ENCODE assay signal across 9 cellular contexts in the genomic region with DNA sequence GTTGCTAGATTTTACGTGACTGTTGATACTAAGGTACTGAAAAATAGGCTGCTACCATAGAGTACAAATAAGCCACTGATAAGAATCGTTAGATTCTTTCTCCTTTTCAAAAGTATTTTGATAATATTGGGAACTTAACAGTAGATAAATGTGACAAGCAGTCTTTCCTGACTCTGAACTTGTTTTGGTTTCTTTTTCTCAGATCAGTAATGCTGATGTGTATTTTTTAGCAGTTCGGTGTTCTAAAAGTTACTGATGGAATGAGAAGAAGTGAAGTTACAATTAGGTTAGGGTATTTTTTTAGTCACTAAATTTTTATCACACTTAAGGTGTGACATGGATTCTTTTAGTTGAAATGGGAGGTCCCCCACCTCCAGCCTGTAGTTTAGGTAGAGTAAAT. TPM values are rescaled to one million over a fixed set of nuclear protein-coding genes. Genes with fewer than 3 reads are reported as not detected.
DNase-seq lines count a peak whose midpoint lies in the region; ATAC-seq and TF ChIP-seq lines count a peak whose summit lies in the region.
"Had no signal": no experiment of that assay in that cellular context is flagged by ENCODE, and none has a peak within 500 bp of the region (broad histone marks: within the 10 kb centered on the region; RNA-seq: fewer than 3 reads in every experiment).

No MANE protein-coding gene starts in this region.

- H3K36me3 ChIP-seq in ACC112 (ENCODE audit: insufficient read depth, low read length): peaks cover 14% of the 10 kb centered on the region
- no peaks in the 10 kb centered on the region for H3K36me3 ChIP-seq in KMS-11 (ENCODE audit: insufficient read depth)

- no peak for TF ChIP-seq CTCF in KMS-11 (conservative IDR thresholded peaks at IDR 0.05; ENCODE audit: low read depth, low read length)
- TF ChIP-seq CTCF in cardiac fibroblast (IDR thresholded peaks at IDR 0.05; ENCODE audit: low read depth, low read length): no peak

- peak overlapping the region; percentile 91 for H3K4me3 ChIP-seq in ACC112 (ENCODE audit: low read depth, low read length)
- H3K4me3 ChIP-seq in KMS-11 (IDR thresholded peaks at IDR 0.05; ENCODE audit: insufficient read depth, low read depth, low read length): no peak overlapping the region
- H3K4me3 ChIP-seq in cardiac fibroblast (replicated peaks in 1 of 2; ENCODE audit: low read depth in 2 of 2, low read length in 2 of 2): peak overlapping the region; percentile 84 to 85

- DNase-seq in cardiac fibroblast (ENCODE audit: low read depth in 2 of 2) (no peak), naive B cell (no peak), H4 (ENCODE audit: low spot score) (no peak), caudate nucleus (lab: John Stamatoyannopoulos, UW) (no peak), HK-2 (ENCODE audit: unreplicated experiment) (no peak)
- DNase-seq: NCI-H1694 treated with DMSO at 0.1 percent for 48 hours had no signal

- H3K79me2 ChIP-seq in ACC112 (ENCODE audit: control insufficient read depth, insufficient read depth, low read length, unreplicated experiment) (peaks cover 72% of the 10 kb centered on the region), KMS-11 (ENCODE audit: insufficient read depth, low read depth) (peaks cover 71% of the 10 kb centered on the region)

- H3K9me3 Mint-ChIP-seq in naive B cell: no peaks in the 10 kb centered on the region

- peak overlapping the region; percentile 100; the same call in 1 of the 2 replicates for H3K9ac ChIP-seq in KMS-11

- ATAC-seq in naive B cell (ENCODE audit: low read depth in 2 of 2): no peak
- no peak for ATAC-seq in HG03342 (IDR thresholded peaks at IDR 0.05; ENCODE audit: unreplicated experiment)

- H3K27ac ChIP-seq in ACC112 (ENCODE audit: low read depth, low read length) (peak overlapping the region; percentile 96; the same call in 1 of the 2 replicates), KMS-11 (peak overlapping the region; percentile 99; the same call in 1 of the 2 replicates), caudate nucleus (ENCODE audit: low read depth, low read length) (no peak overlapping the region)

- H3K27me3 Mint-ChIP-seq in naive B cell: no peaks in the 10 kb centered on the region

- H4K20me1 ChIP-seq in KMS-11 (ENCODE audit: insufficient read depth): peaks cover 36% of the 10 kb centered on the region

- H3K4me1 ChIP-seq in ACC112 (ENCODE audit: control insufficient read depth, insufficient read depth, low read length, unreplicated experiment): peaks cover 31% of the 10 kb centered on the region
- H3K4me1 ChIP-seq in KMS-11 (ENCODE audit: low read depth, poor library complexity, severe bottlenecking): peaks cover 36% of the 10 kb centered on the region

- peak overlapping the region; percentile 72 to 98 (median 87) for H3K27ac Mint-ChIP-seq in naive B cell

- H2AFZ ChIP-seq in ACC112 (ENCODE audit: low read length, unreplicated experiment) (no peak overlapping the region), KMS-11 (ENCODE audit: low read depth) (no peak overlapping the region)

- H3K4me2 ChIP-seq in KMS-11: peak overlapping the region; percentile 88

- peaks cover 1 to 10% of the 10 kb centered on the region in 2 donors for H3K36me3 Mint-ChIP-seq in naive B cell

- H3K4me3 Mint-ChIP-seq in naive B cell: peak overlapping the region; percentile 93 to 100 (median 98)

- H3K4me1 Mint-ChIP-seq in naive B cell: peaks cover 49 to 63% (median 59%) of the 10 kb centered on the region in 3 donors

- no peaks in the 10 kb centered on the region for H3K27me3 ChIP-seq in ACC112 (ENCODE audit: insufficient read depth, low read length)
- no peaks in the 10 kb centered on the region for H3K27me3 ChIP-seq in KMS-11 (ENCODE audit: insufficient read depth, low read depth)

RNA-seq across cellular contexts. Expression of gene RBBP6, which starts 2.2 kb away (rescaled TPM):
- polyA plus RNA-seq in naive B cell (ENCODE audit: low read depth in 6 of 6): 10 to 100 TPM; 19.6 to 41.1 (median 30.2) TPM
- 7.7 and 16.0 TPM in 2 replicates for total RNA-seq in H4 (2014; rRNA removed; shearing (Covaris generic))
